8 cellular contexts compared by ENCODE assay signal in the genomic region with DNA sequence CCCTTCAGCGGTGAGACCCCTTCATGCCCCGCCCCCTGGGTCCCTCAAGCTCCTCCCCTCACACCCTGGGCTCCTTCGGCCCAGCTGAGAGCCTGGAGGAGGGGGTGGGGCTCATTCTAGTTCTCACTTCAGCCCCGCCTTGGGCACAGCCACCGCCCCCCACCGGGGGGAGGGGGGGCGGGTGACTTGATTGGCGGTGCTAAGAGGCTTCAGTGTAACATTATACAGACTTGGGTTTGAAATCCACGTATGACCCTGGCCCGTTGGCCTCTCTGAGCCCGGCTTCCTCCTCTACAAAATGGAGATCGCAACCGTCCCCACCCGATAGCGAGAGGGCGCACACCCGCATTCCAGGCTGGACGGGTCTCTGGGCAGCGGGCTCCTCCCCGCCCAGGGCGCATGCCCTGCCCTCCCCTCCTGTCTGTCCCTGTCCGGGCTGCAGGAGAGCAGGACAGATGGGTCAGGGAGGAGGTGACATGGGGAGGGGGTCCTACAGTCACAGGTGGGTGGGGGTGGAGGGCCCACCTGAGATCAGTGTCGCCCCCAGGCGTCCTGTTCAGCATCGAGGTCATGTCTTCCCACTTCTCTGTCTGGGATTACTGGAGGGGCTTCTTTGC. TPM values are rescaled to one million over a fixed set of nuclear protein-coding genes. Genes with fewer than 3 reads are reported as not detected.
DNase-seq lines count a peak whose midpoint lies in the region; ATAC-seq lines count a peak whose summit lies in the region.

No MANE protein-coding gene starts in this region.

- DNase-seq in NCI-H510A (lab: John Stamatoyannopoulos, UW): peak; percentile 48
- DNase-seq in NCI-H510A treated with DMSO at 0.1 percent for 48 hours (lab: John Stamatoyannopoulos, UW): no peak
- peak; percentile 50 for DNase-seq in activated CD4-positive, alpha-beta T cell treated with anti-CD3 and anti-CD28 coated beads for 36 hours
- peak; percentile 29 for DNase-seq in fibroblast of gingiva (ENCODE audit: low read depth)
- DNase-seq in neuronal stem cell (ENCODE audit: low spot score): peak; percentile 87
- DNase-seq in T1000 (lab: John Stamatoyannopoulos, UW): no peak
- no peak for DNase-seq in germinal center (ENCODE audit: low spot score)

- no peak overlapping the region for H3K27ac ChIP-seq in neuronal stem cell (replicated peaks; ENCODE audit: low read length)

- intact Hi-C loops in activated CD4-positive, alpha-beta T cell treated with anti-CD3 and anti-CD28 coated beads for 36 hours (cut with DNase I, micrococcal nuclease): no loop called here

- H3K4ac ChIP-seq in neuronal stem cell (ENCODE audit: low read length): no peak overlapping the region

- no peaks in the 10 kb centered on the region for H3K36me3 Mint-ChIP-seq in activated CD4-positive, alpha-beta T cell treated with anti-CD3 and anti-CD28 coated beads for 36 hours (ENCODE audit: low read depth)

- no peak overlapping the region for H4K8ac ChIP-seq in neuronal stem cell (ENCODE audit: low read depth, low read length)

- H2BK15ac ChIP-seq in neuronal stem cell (ENCODE audit: low read length): peak overlapping the region; percentile 92

- no peak overlapping the region for H3K4me3 Mint-ChIP-seq in activated CD4-positive, alpha-beta T cell treated with anti-CD3 and anti-CD28 coated beads for 36 hours

- no peak overlapping the region for H3K14ac ChIP-seq in neuronal stem cell (ENCODE audit: low read length)

- peak overlapping the region; percentile 70 for H2AK5ac ChIP-seq in neuronal stem cell (ENCODE audit: low read depth, low read length)

- peaks cover 11 to 14% of the 10 kb centered on the region in 2 donors for H3K4me1 ChIP-seq in neuronal stem cell (ENCODE audit: control insufficient read depth in 2 of 2, insufficient read depth in 1 of 2, low read depth in 1 of 2, low read length in 2 of 2)

- peak overlapping the region; percentile 35 to 57 for H3K4me3 ChIP-seq in neuronal stem cell (ENCODE audit: low read length in 2 of 2)

- H3K27me3 Mint-ChIP-seq in activated CD4-positive, alpha-beta T cell treated with anti-CD3 and anti-CD28 coated beads for 36 hours: peaks cover 10% of the 10 kb centered on the region

- no peak overlapping the region for H4K91ac ChIP-seq in neuronal stem cell (ENCODE audit: low read depth, low read length, poor library complexity)

- H3K4me2 ChIP-seq in neuronal stem cell (ENCODE audit: insufficient read depth, low read length, poor library complexity, severe bottlenecking): peak overlapping the region; percentile 73

- peaks cover 1% of the 10 kb centered on the region for H3K4me1 Mint-ChIP-seq in activated CD4-positive, alpha-beta T cell treated with anti-CD3 and anti-CD28 coated beads for 36 hours

- H2AFZ ChIP-seq in neuronal stem cell (ENCODE audit: low read length): peak overlapping the region; percentile 82

- peak overlapping the region; percentile 2 for H3K18ac ChIP-seq in neuronal stem cell (ENCODE audit: low read length)

- peak overlapping the region; percentile 50 for H3K9ac ChIP-seq in neuronal stem cell (ENCODE audit: low read depth, low read length, poor library complexity)

- H3K27me3 ChIP-seq in neuronal stem cell (ENCODE audit: control insufficient read depth in 3 of 3, insufficient read depth in 3 of 3, low read depth in 1 of 3, low read length in 3 of 3): peaks cover 0 to 24% (median 2%) of the 10 kb centered on the region in 3 experiments

- H3K36me3 ChIP-seq in neuronal stem cell (replicated peaks in 1 of 2; ENCODE audit: control insufficient read depth in 2 of 2, insufficient read depth in 2 of 2, low read length in 2 of 2): no peaks in the 10 kb centered on the region

- H3K27ac Mint-ChIP-seq in activated CD4-positive, alpha-beta T cell treated with anti-CD3 and anti-CD28 coated beads for 36 hours: no peak overlapping the region

- no peak overlapping the region for H3K23ac ChIP-seq in neuronal stem cell (ENCODE audit: low read depth, low read length, poor library complexity)

- no peaks in the 10 kb centered on the region for H3K9me3 ChIP-seq in neuronal stem cell (replicated peaks in 1 of 2; ENCODE audit: control insufficient read depth in 2 of 2, insufficient read depth in 1 of 2, low read depth in 1 of 2, low read length in 2 of 2)

- H2BK5ac ChIP-seq in neuronal stem cell (ENCODE audit: low read length): peak overlapping the region; percentile 87

- POLR2A ChIA-PET in activated CD4-positive, alpha-beta T cell treated with anti-CD3 and anti-CD28 coated beads for 36 hours (lab: Charles Lee): no interaction called here

- H3K79me1 ChIP-seq in neuronal stem cell (ENCODE audit: low read depth, low read length): no peaks in the 10 kb centered on the region

- peak; percentile 65 for ATAC-seq in activated CD4-positive, alpha-beta T cell treated with anti-CD3 and anti-CD28 coated beads for 36 hours
- ATAC-seq in HG02588 (IDR thresholded peaks at IDR 0.05; ENCODE audit: unreplicated experiment): no peak

- CTCF ChIA-PET in activated CD4-positive, alpha-beta T cell treated with anti-CD3 and anti-CD28 coated beads for 36 hours (lab: Charles Lee): no interaction called here

- peak overlapping the region; percentile 72 for H2BK120ac ChIP-seq in neuronal stem cell (ENCODE audit: low read depth, low read length)

- WGBS in neuronal stem cell (ENCODE audit: extremely low coverage in 2 of 2, insufficient read length in 2 of 2, insufficient replicate concordance in 1 of 2), 2 donors: no CpG with 5 or more reads among the region's 25 CpGs

- no peak overlapping the region for H2BK12ac ChIP-seq in neuronal stem cell (ENCODE audit: low read length)

- H3K9me3 Mint-ChIP-seq in activated CD4-positive, alpha-beta T cell treated with anti-CD3 and anti-CD28 coated beads for 36 hours (ENCODE audit: low read depth): no peaks in the 10 kb centered on the region

RNA-seq across cellular contexts. Expression of a gene that starts 5.1 kb away (rescaled TPM):
- total RNA-seq in activated CD4-positive, alpha-beta T cell treated with anti-CD3 and anti-CD28 coated beads for 36 hours: not detected
- polyA plus RNA-seq in neuronal stem cell (2013, experiment 1 of 2): 2.9 TPM
- polyA plus RNA-seq in neuronal stem cell (2013, experiment 2 of 2): 2.7 TPM

RNA-seq across cellular contexts. Expression of a gene that starts 24.8 kb away (rescaled TPM):
- total RNA-seq in activated CD4-positive, alpha-beta T cell treated with anti-CD3 and anti-CD28 coated beads for 36 hours: under 1 TPM; 0.09 to 0.23 TPM
- 8.9 TPM for polyA plus RNA-seq in neuronal stem cell (2013, experiment 1 of 2)
- 9.1 TPM for polyA plus RNA-seq in neuronal stem cell (2013, experiment 2 of 2)

RNA-seq across cellular contexts. Expression of a gene that starts 26.8 kb away (rescaled TPM):
- total RNA-seq in activated CD4-positive, alpha-beta T cell treated with anti-CD3 and anti-CD28 coated beads for 36 hours: not detected
- 0.13 TPM for polyA plus RNA-seq in neuronal stem cell (2013, experiment 1 of 2)
- 0.08 TPM for polyA plus RNA-seq in neuronal stem cell (2013, experiment 2 of 2)

RNA-seq across cellular contexts. Expression of a gene that starts 30.8 kb away (rescaled TPM):
- total RNA-seq in activated CD4-positive, alpha-beta T cell treated with anti-CD3 and anti-CD28 coated beads for 36 hours: not detected
- not detected for polyA plus RNA-seq in neuronal stem cell (2013, experiment 1 of 2)
- not detected for polyA plus RNA-seq in neuronal stem cell (2013, experiment 2 of 2)

RNA-seq across cellular contexts. Expression of a gene that starts 44.6 kb away (rescaled TPM):
- total RNA-seq in activated CD4-positive, alpha-beta T cell treated with anti-CD3 and anti-CD28 coated beads for 36 hours: not detected
- polyA plus RNA-seq in neuronal stem cell (2013, experiment 1 of 2): not detected
- not detected for polyA plus RNA-seq in neuronal stem cell (2013, experiment 2 of 2)

Comparison
In these comparisons a context has a peak if more than half of its experiments do, and no peak if none do; other contexts are left out.
1. DNase-seq: peak in NCI-H510A (single experiment), activated CD4-positive, alpha-beta T cell treated with anti-CD3 and anti-CD28 coated beads for 36 hours (single experiment), fibroblast of gingiva (single experiment) and neuronal stem cell (single experiment); none in NCI-H510A treated with DMSO at 0.1 percent for 48 hours (single experiment), T1000 (single experiment) and germinal center (single experiment).